8 cellular contexts compared by ENCODE assay signal in the genomic region with DNA sequence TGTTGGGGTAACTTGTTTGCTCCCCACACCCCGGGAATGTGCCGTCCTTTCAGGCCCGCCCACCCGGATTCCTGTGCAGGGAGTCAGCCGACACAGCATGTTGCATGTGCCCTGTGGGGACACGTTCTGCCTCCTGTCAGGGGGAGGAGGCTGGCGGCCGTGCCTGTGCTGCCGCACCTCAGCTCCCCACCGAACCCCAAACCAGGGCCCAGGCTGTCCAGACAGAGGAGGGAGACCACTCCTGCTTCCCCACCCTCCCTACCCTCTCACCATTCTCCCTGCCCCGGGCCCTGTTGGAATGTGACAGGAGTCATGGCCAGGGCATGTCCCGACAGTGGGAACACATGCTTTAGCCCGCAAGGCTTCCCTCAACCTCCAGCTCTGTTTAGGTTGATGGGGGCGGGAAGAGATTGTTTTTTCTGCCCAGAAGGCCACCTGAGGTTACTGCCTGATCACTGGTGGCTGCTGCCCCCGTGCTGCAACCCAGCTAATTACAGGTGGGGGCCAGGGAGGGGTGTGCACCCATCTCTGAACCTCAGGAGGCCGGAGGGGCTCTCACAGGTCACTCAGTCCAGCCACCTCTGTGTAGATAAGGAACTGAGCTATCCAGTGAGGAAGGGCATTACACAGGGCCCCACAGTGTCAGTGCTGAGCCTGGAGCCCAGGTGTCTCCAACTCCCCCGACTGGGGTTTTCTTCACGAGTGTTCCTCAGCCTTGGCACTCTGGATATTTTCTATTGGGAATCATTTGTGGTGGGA. TPM values are rescaled to one million over a fixed set of nuclear protein-coding genes. Genes with fewer than 3 reads are reported as not detected.
DNase-seq lines count a peak whose midpoint lies in the region; ATAC-seq, FAIRE-seq and TF ChIP-seq lines count a peak whose summit lies in the region.

No MANE protein-coding gene starts in this region.

- POLR2A ChIA-PET in BJ (lab: Charles Lee) (interaction anchor here (0.6 kb wide), 1 partner anchor 10 kb away, joined by 4 read pairs; no protein-coding TSS in a partner anchor), HepG2 (lab: Yijun Ruan, JAX) (interaction anchor here (0.6 to 2.5 kb wide), 20 partner anchors 9 to 322 kb away, joined by 3 to 38 read pairs (median 4); partner anchors contain the start of genes ABCC10, DLK2, DNPH1 and GTPBP2)

- 36% methylated on average over 13 of the region's 18 CpGs for WGBS in HepG2 (ENCODE audit: low lambda C conversion rate)

- FAIRE-seq in HepG2 (lab: Jason Lieb, UNC): peak; percentile 81

- peaks cover 33% of the 10 kb centered on the region for H3K79me2 ChIP-seq in HepG2 (ENCODE audit: insufficient read depth, low read length)

- in situ Hi-C loops in HepG2 (cut with HindIII; ENCODE audit: extremely low pct_ligation_motif_present, low pct_unique_long_range_greater_than_20kb): loop anchor here (5.0 kb wide), 1 partner anchor 234 kb away; no protein-coding TSS in a partner anchor

- no peak overlapping the region for H2AFZ ChIP-seq in HepG2 (ENCODE audit: low read length)

- intact Hi-C loops in HepG2 (cut with micrococcal nuclease; ENCODE audit: unreplicated experiment): loop anchor here (1.0 to 10.0 kb wide), 3 partner anchors 42 to 129 kb away; partner anchors contain the start of gene ZNF318

- DNase-seq in BJ (ENCODE audit: low read depth): no peak
- DNase-seq in HT-29 (ENCODE audit: low spot score): peak; percentile 58
- DNase-seq in HepG2 (ENCODE audit: low spot score): peak; percentile 80
- no peak for DNase-seq in activated effector memory CD4-positive, alpha-beta T cell treated with Interleukin-2 at 50 U/mL for 16 hours
- DNase-seq in activated CD4-positive, alpha-beta T cell treated with anti-CD3 and anti-CD28 coated beads, Interleukin-2, amount 50 U/mL, for 1 hour: no peak
- no peak for DNase-seq in central memory CD4-positive, alpha-beta T cell
- no peak for DNase-seq in NCI-H1105 (lab: John Stamatoyannopoulos, UW)

- peak overlapping the region in 3 of 5 experiments; percentile 17 to 72 (median 48) for H3K27ac Mint-ChIP-seq in brain

- peak overlapping the region; percentile 31; the same call in 1 of the 2 replicates for H3K9ac ChIP-seq in HepG2 (ENCODE audit: insufficient read depth, low read depth, low read length)

- 0 out of 4 replicates have a peak, but pooled peaks of 1 of the 2 experiments have one; percentile 15 for TF ChIP-seq EP300 in HepG2 (IDR thresholded peaks at IDR 0.05; ENCODE audit: low read depth in 2 of 2, low read length in 2 of 2)
- no peak for TF ChIP-seq EP300 in HepG2 (CRISPR knock-in tag; IDR thresholded peaks at IDR 0.05; ENCODE audit: borderline replicate concordance)

- ATAC-seq in HepG2: peak; percentile 66

- H3K4me1 ChIP-seq in HepG2 (ENCODE audit: insufficient read depth, low read length): peaks cover 22% of the 10 kb centered on the region

- no peaks in the 10 kb centered on the region for H3K9me3 Mint-ChIP-seq in brain

- peaks cover 3% of the 10 kb centered on the region for H3K27me3 Mint-ChIP-seq in brain

- H3K4me2 ChIP-seq in HepG2 (ENCODE audit: low read depth, low read length): peak overlapping the region; percentile 37

- H3K9me3 ChIP-seq in HepG2 (ENCODE audit: low read length): no peaks in the 10 kb centered on the region

- no TSS peak for BruUV-seq in HepG2 (replicated peaks; lab: Mats Ljungman, UMichigan)

- TF ChIP-seq CTCF in BJ (IDR thresholded peaks at IDR 0.05; ENCODE audit: insufficient read depth, low read depth, low read length) (peak; percentile 76), brain (conservative IDR thresholded peaks at IDR 0.05) (peak; percentile 42 to 62), HepG2 (CRISPR knock-in tag; IDR thresholded peaks at IDR 0.05) (peak; percentile 97)

- CTCF ChIA-PET in BJ (lab: Yijun Ruan, JAX) (interaction anchor here (0.5 to 10.1 kb wide), 32 partner anchors 11 to 269 kb away, joined by 3 to 136 read pairs (median 4); partner anchors contain the start of genes DLK2, DNPH1 and LRRC73), HepG2 (lab: Yijun Ruan, JAX; ENCODE audit: low intra/inter-chr PET ratio, low total read pairs) (interaction anchor here (0.8 to 3.5 kb wide), 5 partner anchors 9 to 110 kb away, joined by 3 to 53 read pairs (median 3); partner anchors contain the start of gene DLK2)

- peak overlapping the region; percentile 46 for H3K27ac ChIP-seq in HepG2 (ENCODE audit: extremely low read length, insufficient read depth, low read length)

- H3K36me3 Mint-ChIP-seq in brain: peaks cover 26% of the 10 kb centered on the region

- H3K36me3 ChIP-seq in BJ (ENCODE audit: control insufficient read depth, insufficient read depth, low read length) (peaks cover 19% of the 10 kb centered on the region), HepG2 (replicated peaks in 1 of 2; ENCODE audit: control insufficient read depth in 1 of 2, insufficient read depth in 2 of 2, low read length in 2 of 2) (peaks cover 27 to 39% of the 10 kb centered on the region in 2 experiments)

- no peak overlapping the region for H3K4me3 Mint-ChIP-seq in brain

- H3K4me3 ChIP-seq in BJ (ENCODE audit: low read depth, low read length) (no peak overlapping the region), HepG2 (replicated peaks in 1 of 3; ENCODE audit: insufficient read depth in 1 of 3, low read depth in 2 of 3, low read length in 3 of 3) (peak overlapping the region in 1 of 3 experiments; percentile 27; a peak in 1 of 6 replicates)

- H4K20me1 ChIP-seq in HepG2 (ENCODE audit: insufficient read depth, low read length): no peaks in the 10 kb centered on the region

- no peaks in the 10 kb centered on the region for H3K27me3 ChIP-seq in BJ (ENCODE audit: control insufficient read depth, insufficient read depth, low read length)
- no peaks in the 10 kb centered on the region for H3K27me3 ChIP-seq in HepG2 (ENCODE audit: control insufficient read depth in 1 of 2, insufficient read depth in 2 of 2, low read length in 2 of 2)

- no peak for TF ChIP-seq POLR2A in HepG2 (IDR thresholded peaks at IDR 0.05; ENCODE audit: insufficient read depth in 1 of 2, low read depth in 2 of 2, low read length in 2 of 2)

- TF ChIP-seq RAD21 in HepG2 (CRISPR knock-in tag; IDR thresholded peaks at IDR 0.05): peak; percentile 98

- peaks cover 39% of the 10 kb centered on the region for H3K4me1 Mint-ChIP-seq in brain

RNA-seq across cellular contexts. Expression of gene LRRC73, which starts 13.6 kb away (rescaled TPM):
- polyA plus RNA-seq in BJ (2011; rRNA removed) (0.15 and 0.33 TPM in 2 replicates), brain (ENCODE audit: insufficient read depth, low read depth, low replicate concordance) (6.2 TPM), HepG2 (2011; rRNA removed) (0.08 and 0.12 TPM in 2 replicates)
- polyA minus RNA-seq in BJ (2011; rRNA and poly(A)+ RNA removed): 0.28 and 0.46 TPM in 2 replicates
- 1.4 and 2.0 TPM in 2 replicates for total RNA-seq in HT-29 (2014; rRNA removed; shearing (Covaris generic))
- 0.11 and 0.17 TPM in 2 replicates for total RNA-seq in HepG2 (2016; rRNA removed; fragmentation: Illumina TruSeq; extraction: Trizol)
- 0.20 TPM in 1 of 2 replicates, not detected in the other for total RNA-seq in HepG2 (2016; cell fraction: cytosol; rRNA removed; fragmentation: Illumina TruSeq; extraction: Trizol; ENCODE audit: low read depth)
- 0.16 and 0.22 TPM in 2 replicates for total RNA-seq in HepG2 (2016; cell fraction: insoluble cytoplasmic fraction; rRNA removed; fragmentation: Illumina TruSeq; extraction: Trizol)
- total RNA-seq in HepG2 (2016; cell fraction: membrane; rRNA removed; fragmentation: Illumina TruSeq; extraction: Trizol): 0.25 and 0.45 TPM in 2 replicates
- total RNA-seq in HepG2 (2016; cell fraction: nucleus; rRNA removed; fragmentation: Illumina TruSeq; extraction: Trizol): 0.28 TPM in 1 of 2 replicates, not detected in the other
- polyA plus RNA-seq in HepG2 (2011; cell fraction: cytosol; rRNA removed): 0.05 and 0.11 TPM in 2 replicates
- 0.28 and 0.39 TPM in 2 replicates for polyA plus RNA-seq in HepG2 (2011; cell fraction: nucleus; rRNA removed)
- polyA plus RNA-seq in HepG2 (2012): 0.12 and 0.17 TPM in 2 replicates
- polyA plus RNA-seq in HepG2 (2016; cell fraction: cytosol; fragmentation: Illumina TruSeq; extraction: Trizol; ENCODE audit: low read depth): 0.10 and 0.14 TPM in 2 replicates
- polyA plus RNA-seq in HepG2 (2016; cell fraction: insoluble cytoplasmic fraction; fragmentation: Illumina TruSeq; extraction: Trizol; ENCODE audit: low read depth): 0.19 and 0.41 TPM in 2 replicates
- polyA plus RNA-seq in HepG2 (2016; cell fraction: membrane; fragmentation: Illumina TruSeq; extraction: Trizol; ENCODE audit: low read depth): 0.17 and 0.19 TPM in 2 replicates
- polyA plus RNA-seq in HepG2 (2016; cell fraction: nucleus; fragmentation: Illumina TruSeq; extraction: Trizol; ENCODE audit: insufficient read depth, low read depth): not detected in 2 replicates
- polyA minus RNA-seq in HepG2 (2011; rRNA and poly(A)+ RNA removed; ENCODE audit: low replicate concordance): 0.06 and 0.09 TPM in 2 replicates
- not detected in 2 replicates for polyA minus RNA-seq in HepG2 (2011; cell fraction: cytosol; rRNA and poly(A)+ RNA removed)
- 0.50 and 0.77 TPM in 2 replicates for polyA minus RNA-seq in HepG2 (2011; cell fraction: nucleus; rRNA and poly(A)+ RNA removed)

RNA-seq across cellular contexts. Expression of gene TJAP1, which starts 19.2 kb away (rescaled TPM):
- 17.5 and 29.0 TPM in 2 replicates for polyA plus RNA-seq in BJ (2011; rRNA removed)
- 10.3 and 10.4 TPM in 2 replicates for polyA minus RNA-seq in BJ (2011; rRNA and poly(A)+ RNA removed)
- 19.9 and 20.4 TPM in 2 replicates for total RNA-seq in HT-29 (2014; rRNA removed; shearing (Covaris generic))
- polyA plus RNA-seq in brain (ENCODE audit: insufficient read depth, low read depth, low replicate concordance): 29.1 TPM
- total RNA-seq in HepG2 (2016; rRNA removed; fragmentation: Illumina TruSeq; extraction: Trizol): 10.2 and 15.7 TPM in 2 replicates
- 6.4 and 7.2 TPM in 2 replicates for total RNA-seq in HepG2 (2016; cell fraction: cytosol; rRNA removed; fragmentation: Illumina TruSeq; extraction: Trizol; ENCODE audit: low read depth)
- total RNA-seq in HepG2 (2016; cell fraction: insoluble cytoplasmic fraction; rRNA removed; fragmentation: Illumina TruSeq; extraction: Trizol): 12.5 and 16.8 TPM in 2 replicates
- total RNA-seq in HepG2 (2016; cell fraction: membrane; rRNA removed; fragmentation: Illumina TruSeq; extraction: Trizol): 7.9 and 8.5 TPM in 2 replicates
- 22.6 and 23.5 TPM in 2 replicates for total RNA-seq in HepG2 (2016; cell fraction: nucleus; rRNA removed; fragmentation: Illumina TruSeq; extraction: Trizol)
- polyA plus RNA-seq in HepG2 (2011; rRNA removed): 41.6 and 48.3 TPM in 2 replicates
- polyA plus RNA-seq in HepG2 (2011; cell fraction: cytosol; rRNA removed): 19.2 and 22.0 TPM in 2 replicates
- 220 TPM in 2 replicates for polyA plus RNA-seq in HepG2 (2011; cell fraction: nucleus; rRNA removed)
- polyA plus RNA-seq in HepG2 (2012): 27.3 and 28.6 TPM in 2 replicates
- 2.1 and 2.3 TPM in 2 replicates for polyA plus RNA-seq in HepG2 (2016; cell fraction: cytosol; fragmentation: Illumina TruSeq; extraction: Trizol; ENCODE audit: low read depth)
- polyA plus RNA-seq in HepG2 (2016; cell fraction: insoluble cytoplasmic fraction; fragmentation: Illumina TruSeq; extraction: Trizol; ENCODE audit: low read depth): 13.6 and 18.5 TPM in 2 replicates
- polyA plus RNA-seq in HepG2 (2016; cell fraction: membrane; fragmentation: Illumina TruSeq; extraction: Trizol; ENCODE audit: low read depth): 6.4 and 6.8 TPM in 2 replicates
- polyA plus RNA-seq in HepG2 (2016; cell fraction: nucleus; fragmentation: Illumina TruSeq; extraction: Trizol; ENCODE audit: insufficient read depth, low read depth): 89.6 and 90.5 TPM in 2 replicates
- polyA minus RNA-seq in HepG2 (2011; rRNA and poly(A)+ RNA removed; ENCODE audit: low replicate concordance): 17.3 and 27.1 TPM in 2 replicates
- 9.3 and 9.7 TPM in 2 replicates for polyA minus RNA-seq in HepG2 (2011; cell fraction: cytosol; rRNA and poly(A)+ RNA removed)
- polyA minus RNA-seq in HepG2 (2011; cell fraction: nucleus; rRNA and poly(A)+ RNA removed): 38.8 and 46.0 TPM in 2 replicates

RNA-seq across cellular contexts. Expression of gene YIPF3, which starts 20.2 kb away (rescaled TPM):
- 291 and 355 TPM in 2 replicates for polyA plus RNA-seq in BJ (2011; rRNA removed)
- 242 and 409 TPM in 2 replicates for polyA minus RNA-seq in BJ (2011; rRNA and poly(A)+ RNA removed)
- 92.4 and 102 TPM in 2 replicates for total RNA-seq in HT-29 (2014; rRNA removed; shearing (Covaris generic))
- polyA plus RNA-seq in brain (ENCODE audit: insufficient read depth, low read depth, low replicate concordance): 279 TPM
- total RNA-seq in HepG2 (2016; rRNA removed; fragmentation: Illumina TruSeq; extraction: Trizol): 51.2 and 107 TPM in 2 replicates
- 19.3 and 20.8 TPM in 2 replicates for total RNA-seq in HepG2 (2016; cell fraction: cytosol; rRNA removed; fragmentation: Illumina TruSeq; extraction: Trizol; ENCODE audit: low read depth)
- total RNA-seq in HepG2 (2016; cell fraction: insoluble cytoplasmic fraction; rRNA removed; fragmentation: Illumina TruSeq; extraction: Trizol): 52.6 and 108 TPM in 2 replicates
- total RNA-seq in HepG2 (2016; cell fraction: membrane; rRNA removed; fragmentation: Illumina TruSeq; extraction: Trizol): 31.6 and 33.9 TPM in 2 replicates
- total RNA-seq in HepG2 (2016; cell fraction: nucleus; rRNA removed; fragmentation: Illumina TruSeq; extraction: Trizol): 73.3 and 83.7 TPM in 2 replicates
- polyA plus RNA-seq in HepG2 (2011; rRNA removed): 206 and 248 TPM in 2 replicates
- polyA plus RNA-seq in HepG2 (2011; cell fraction: cytosol; rRNA removed): 157 and 165 TPM in 2 replicates
- 258 and 264 TPM in 2 replicates for polyA plus RNA-seq in HepG2 (2011; cell fraction: nucleus; rRNA removed)
- polyA plus RNA-seq in HepG2 (2012): 74.4 and 84.6 TPM in 2 replicates
- 20.5 and 25.2 TPM in 2 replicates for polyA plus RNA-seq in HepG2 (2016; cell fraction: cytosol; fragmentation: Illumina TruSeq; extraction: Trizol; ENCODE audit: low read depth)
- 66.6 and 70.3 TPM in 2 replicates for polyA plus RNA-seq in HepG2 (2016; cell fraction: insoluble cytoplasmic fraction; fragmentation: Illumina TruSeq; extraction: Trizol; ENCODE audit: low read depth)
- 36.5 and 37.7 TPM in 2 replicates for polyA plus RNA-seq in HepG2 (2016; cell fraction: membrane; fragmentation: Illumina TruSeq; extraction: Trizol; ENCODE audit: low read depth)
- 171 and 181 TPM in 2 replicates for polyA plus RNA-seq in HepG2 (2016; cell fraction: nucleus; fragmentation: Illumina TruSeq; extraction: Trizol; ENCODE audit: insufficient read depth, low read depth)
- 223 and 558 TPM in 2 replicates for polyA minus RNA-seq in HepG2 (2011; rRNA and poly(A)+ RNA removed; ENCODE audit: low replicate concordance)
- polyA minus RNA-seq in HepG2 (2011; cell fraction: cytosol; rRNA and poly(A)+ RNA removed): 65.6 and 67.3 TPM in 2 replicates
- polyA minus RNA-seq in HepG2 (2011; cell fraction: nucleus; rRNA and poly(A)+ RNA removed): 65.1 and 74.2 TPM in 2 replicates

RNA-seq across cellular contexts. Expression of gene POLR1C, which starts 20.3 kb away (rescaled TPM):
- polyA plus RNA-seq in BJ (2011; rRNA removed) (37.5 and 41.5 TPM in 2 replicates), brain (ENCODE audit: insufficient read depth, low read depth, low replicate concordance) (29.6 TPM), HepG2 (2011; rRNA removed) (55.2 and 62.6 TPM in 2 replicates)
- 12.6 and 25.1 TPM in 2 replicates for polyA minus RNA-seq in BJ (2011; rRNA and poly(A)+ RNA removed)
- total RNA-seq in HT-29 (2014; rRNA removed; shearing (Covaris generic)): 42.4 and 56.0 TPM in 2 replicates
- total RNA-seq in HepG2 (2016; rRNA removed; fragmentation: Illumina TruSeq; extraction: Trizol): 72.2 and 75.6 TPM in 2 replicates
- 19.4 and 24.1 TPM in 2 replicates for total RNA-seq in HepG2 (2016; cell fraction: cytosol; rRNA removed; fragmentation: Illumina TruSeq; extraction: Trizol; ENCODE audit: low read depth)
- total RNA-seq in HepG2 (2016; cell fraction: insoluble cytoplasmic fraction; rRNA removed; fragmentation: Illumina TruSeq; extraction: Trizol): 70.2 and 74.8 TPM in 2 replicates
- total RNA-seq in HepG2 (2016; cell fraction: membrane; rRNA removed; fragmentation: Illumina TruSeq; extraction: Trizol): 23.7 and 25.3 TPM in 2 replicates
- total RNA-seq in HepG2 (2016; cell fraction: nucleus; rRNA removed; fragmentation: Illumina TruSeq; extraction: Trizol): 59.4 and 67.1 TPM in 2 replicates
- polyA plus RNA-seq in HepG2 (2011; cell fraction: cytosol; rRNA removed): 38.9 and 45.7 TPM in 2 replicates
- 96.3 and 102 TPM in 2 replicates for polyA plus RNA-seq in HepG2 (2011; cell fraction: nucleus; rRNA removed)
- 50.7 and 62.3 TPM in 2 replicates for polyA plus RNA-seq in HepG2 (2012)
- polyA plus RNA-seq in HepG2 (2016; cell fraction: cytosol; fragmentation: Illumina TruSeq; extraction: Trizol; ENCODE audit: low read depth): 7.2 and 7.7 TPM in 2 replicates
- polyA plus RNA-seq in HepG2 (2016; cell fraction: insoluble cytoplasmic fraction; fragmentation: Illumina TruSeq; extraction: Trizol; ENCODE audit: low read depth): 58.7 and 61.6 TPM in 2 replicates
- 9.7 and 11.7 TPM in 2 replicates for polyA plus RNA-seq in HepG2 (2016; cell fraction: membrane; fragmentation: Illumina TruSeq; extraction: Trizol; ENCODE audit: low read depth)
- polyA plus RNA-seq in HepG2 (2016; cell fraction: nucleus; fragmentation: Illumina TruSeq; extraction: Trizol; ENCODE audit: insufficient read depth, low read depth): 97.9 and 104 TPM in 2 replicates
- 40.9 and 99.4 TPM in 2 replicates for polyA minus RNA-seq in HepG2 (2011; rRNA and poly(A)+ RNA removed; ENCODE audit: low replicate concordance)
- 17.0 and 20.2 TPM in 2 replicates for polyA minus RNA-seq in HepG2 (2011; cell fraction: cytosol; rRNA and poly(A)+ RNA removed)
- polyA minus RNA-seq in HepG2 (2011; cell fraction: nucleus; rRNA and poly(A)+ RNA removed): 41.5 and 42.6 TPM in 2 replicates

RNA-seq across cellular contexts. Expression of gene DLK2, which starts 41.2 kb away (rescaled TPM):
- 2.1 and 4.8 TPM in 2 replicates for polyA plus RNA-seq in BJ (2011; rRNA removed)
- polyA minus RNA-seq in BJ (2011; rRNA and poly(A)+ RNA removed): 1.5 and 1.9 TPM in 2 replicates
- total RNA-seq in HT-29 (2014; rRNA removed; shearing (Covaris generic)): 0.10 and 0.34 TPM in 2 replicates
- 1.9 TPM for polyA plus RNA-seq in brain (ENCODE audit: insufficient read depth, low read depth, low replicate concordance)
- 0.74 and 1.2 TPM in 2 replicates for total RNA-seq in HepG2 (2016; rRNA removed; fragmentation: Illumina TruSeq; extraction: Trizol)
- total RNA-seq in HepG2 (2016; cell fraction: cytosol; rRNA removed; fragmentation: Illumina TruSeq; extraction: Trizol; ENCODE audit: low read depth): 0.62 and 0.81 TPM in 2 replicates
- total RNA-seq in HepG2 (2016; cell fraction: insoluble cytoplasmic fraction; rRNA removed; fragmentation: Illumina TruSeq; extraction: Trizol): 1.1 and 1.4 TPM in 2 replicates
- 0.71 and 1.7 TPM in 2 replicates for total RNA-seq in HepG2 (2016; cell fraction: membrane; rRNA removed; fragmentation: Illumina TruSeq; extraction: Trizol)
- 0.81 TPM in 2 replicates for total RNA-seq in HepG2 (2016; cell fraction: nucleus; rRNA removed; fragmentation: Illumina TruSeq; extraction: Trizol)
- 3.8 and 5.9 TPM in 2 replicates for polyA plus RNA-seq in HepG2 (2011; rRNA removed)
- polyA plus RNA-seq in HepG2 (2011; cell fraction: cytosol; rRNA removed): 5.4 and 6.3 TPM in 2 replicates
- polyA plus RNA-seq in HepG2 (2011; cell fraction: nucleus; rRNA removed): 5.7 and 8.0 TPM in 2 replicates
- polyA plus RNA-seq in HepG2 (2012): 3.9 and 4.0 TPM in 2 replicates
- polyA plus RNA-seq in HepG2 (2016; cell fraction: cytosol; fragmentation: Illumina TruSeq; extraction: Trizol; ENCODE audit: low read depth): 1.2 TPM in 2 replicates
- polyA plus RNA-seq in HepG2 (2016; cell fraction: insoluble cytoplasmic fraction; fragmentation: Illumina TruSeq; extraction: Trizol; ENCODE audit: low read depth): 0.61 and 0.65 TPM in 2 replicates
- 1.1 and 2.0 TPM in 2 replicates for polyA plus RNA-seq in HepG2 (2016; cell fraction: membrane; fragmentation: Illumina TruSeq; extraction: Trizol; ENCODE audit: low read depth)
- 1.5 and 2.0 TPM in 2 replicates for polyA plus RNA-seq in HepG2 (2016; cell fraction: nucleus; fragmentation: Illumina TruSeq; extraction: Trizol; ENCODE audit: insufficient read depth, low read depth)
- polyA minus RNA-seq in HepG2 (2011; rRNA and poly(A)+ RNA removed; ENCODE audit: low replicate concordance): 2.9 and 10.0 TPM in 2 replicates
- 2.9 and 3.3 TPM in 2 replicates for polyA minus RNA-seq in HepG2 (2011; cell fraction: cytosol; rRNA and poly(A)+ RNA removed)
- 1.7 TPM in 2 replicates for polyA minus RNA-seq in HepG2 (2011; cell fraction: nucleus; rRNA and poly(A)+ RNA removed)

Comparison
In these comparisons a context has a peak if more than half of its experiments do, and no peak if none do; other contexts are left out.
1. DNase-seq: peak in HT-29 (single experiment) and HepG2 (single experiment); none in BJ (single experiment), activated effector memory CD4-positive, alpha-beta T cell treated with Interleukin-2 at 50 U/mL for 16 hours (single experiment), activated CD4-positive, alpha-beta T cell treated with anti-CD3 and anti-CD28 coated beads, Interleukin-2, amount 50 U/mL, for 1 hour (single experiment), central memory CD4-positive, alpha-beta T cell (single experiment) and NCI-H1105 (single experiment).
2. Peak in every context shown above with its lines, with median percentiles within 50 percentile points of each other: CTCF ChIP-seq.